3 cellular contexts compared by ENCODE assay signal in genomic region chr1:154142358-154142757, GRCh38. TPM values are rescaled to one million over a fixed set of nuclear protein-coding genes. Genes with fewer than 3 reads are reported as not detected.
"Had no signal": no experiment of that assay in that cellular context is flagged by ENCODE, and none has a peak within 500 bp of the region (broad histone marks: within the 10 kb centered on the region; RNA-seq: fewer than 3 reads in every experiment).

No MANE protein-coding gene starts in this region.

- H3K4me3 ChIP-seq: GM12878 had no signal

- DNase-seq: GDM1, GF-D8 had no signal

- ATAC-seq: GM12878 had no signal

RNA-seq across cellular contexts. Expression of gene NUP210L, which starts 12.5 kb away (rescaled TPM):
- total RNA-seq: GM12878 had no signal
